ENCODE assay signal across 29 cellular contexts in genomic region chr18:58631301-58631700, GRCh38. TPM values are rescaled to one million over a fixed set of nuclear protein-coding genes. Genes with fewer than 3 reads are reported as not detected.
"Had no signal": no experiment of that assay in that cellular context is flagged by ENCODE, and none has a peak within 500 bp of the region (broad histone marks: within the 10 kb centered on the region; RNA-seq: fewer than 3 reads in every experiment).

No MANE protein-coding gene starts in this region.

- H3K4me3 ChIP-seq: colonic mucosa, esophagus squamous epithelium, pancreas, prostate gland, spleen, transverse colon had no signal

- FAIRE-seq: bronchial epithelial cell, endometrium, islet of Langerhans, pancreas, urothelium cell line had no signal

- H3K27ac Mint-ChIP-seq: activated B cell treated with CpG ODN at 0.5 μM for 24 hours; activated CD8-positive, alpha-beta memory T cell treated with anti-CD3 and anti-CD28 coated beads, Interleukin-2, amount 10 ng/mL, durations not matched to agents 7 days and 5 days; activated CD8-positive, alpha-beta T cell treated with anti-CD3 and anti-CD28 coated beads, Interleukin-2, amount 10 ng/mL, durations not matched to agents 7 days and 5 days; activated naive CD4-positive, alpha-beta T cell treated with anti-CD3 and anti-CD28 coated beads, Interleukin-2, amount 50 U/mL, for 72 hours; mesothelial cell of epicardium had no signal

- H3K4me1 ChIP-seq: colonic mucosa, pancreas, prostate gland, transverse colon had no signal

- H3K27me3 ChIP-seq: colonic mucosa, esophagus squamous epithelium, pancreas, spleen, transverse colon had no signal

- H3K4me3 Mint-ChIP-seq: activated B cell treated with CpG ODN at 0.5 μM for 24 hours; activated CD8-positive, alpha-beta memory T cell treated with anti-CD3 and anti-CD28 coated beads, Interleukin-2, amount 10 ng/mL, durations not matched to agents 7 days and 5 days; activated CD8-positive, alpha-beta T cell treated with anti-CD3 and anti-CD28 coated beads, Interleukin-2, amount 10 ng/mL, durations not matched to agents 7 days and 5 days; mesothelial cell of epicardium had no signal

- H3K36me3 Mint-ChIP-seq: activated naive CD4-positive, alpha-beta T cell treated with anti-CD3 and anti-CD28 coated beads, Interleukin-2, amount 50 U/mL, for 72 hours; mesothelial cell of epicardium; naive B cell had no signal

- H3K9me3 Mint-ChIP-seq: activated B cell treated with CpG ODN at 0.5 μM for 24 hours; activated naive CD4-positive, alpha-beta T cell treated with anti-CD3 and anti-CD28 coated beads, Interleukin-2, amount 50 U/mL, for 72 hours; mesothelial cell of epicardium; naive B cell had no signal

- H3K9me3 ChIP-seq: colonic mucosa, esophagus squamous epithelium, pancreas, prostate gland, spleen, transverse colon had no signal

- H3K27ac ChIP-seq: colonic mucosa, epithelial cell of prostate, pancreas, prostate gland, spleen, transverse colon had no signal

- H3K27me3 Mint-ChIP-seq: activated B cell treated with CpG ODN at 0.5 μM for 24 hours, naive B cell had no signal

- DNase-seq: activated B cell treated with CpG ODN at 0.5 μM for 24 hours; activated CD8-positive, alpha-beta memory T cell treated with anti-CD3 and anti-CD28 coated beads, Interleukin-2, amount 10 ng/mL, durations not matched to agents 7 days and 5 days; activated CD8-positive, alpha-beta T cell treated with anti-CD3 and anti-CD28 coated beads, Interleukin-2, amount 10 ng/mL, durations not matched to agents 7 days and 5 days; activated naive CD4-positive, alpha-beta T cell; activated T-cell treated with anti-CD3 and anti-CD28 coated beads, Interleukin-2, amount 50 U/mL, for 48 hours; anterior cingulate cortex; cerebellar nuclear complex; colonic mucosa; effector CD8-positive, alpha-beta T cell; esophagus squamous epithelium; foreskin melanocyte; left ventricle myocardium superior; naive B cell; nucleus accumbens; pancreas; spleen; stimulated activated naive CD4-positive, alpha-beta T cell treated with Interleukin-2 at 50 U/mL for 16 hours; T-helper 2 cell; transverse colon had no signal

- H3K36me3 ChIP-seq: colonic mucosa, esophagus squamous epithelium, pancreas, prostate gland, spleen, transverse colon had no signal

- ATAC-seq: activated CD8-positive, alpha-beta memory T cell treated with anti-CD3 and anti-CD28 coated beads, Interleukin-2, amount 10 ng/mL, durations not matched to agents 7 days and 5 days; activated CD8-positive, alpha-beta T cell treated with anti-CD3 and anti-CD28 coated beads, Interleukin-2, amount 10 ng/mL, durations not matched to agents 7 days and 5 days; activated naive CD4-positive, alpha-beta T cell treated with anti-CD3 and anti-CD28 coated beads, Interleukin-2, amount 50 U/mL, for 72 hours; left ventricle myocardium superior; pancreas had no signal

RNA-seq across cellular contexts. Expression of gene ALPK2, which starts 2.4 kb away (rescaled TPM):
- total RNA-seq: activated CD8-positive, alpha-beta T cell treated with anti-CD3 and anti-CD28 coated beads, Interleukin-2, amount 10 ng/mL, durations not matched to agents 7 days and 5 days; dermis microvascular lymphatic vessel endothelial cell had no signal
- polyA plus RNA-seq: neural cell had no signal
